23 cellular contexts compared by ENCODE assay signal in the genomic region with DNA sequence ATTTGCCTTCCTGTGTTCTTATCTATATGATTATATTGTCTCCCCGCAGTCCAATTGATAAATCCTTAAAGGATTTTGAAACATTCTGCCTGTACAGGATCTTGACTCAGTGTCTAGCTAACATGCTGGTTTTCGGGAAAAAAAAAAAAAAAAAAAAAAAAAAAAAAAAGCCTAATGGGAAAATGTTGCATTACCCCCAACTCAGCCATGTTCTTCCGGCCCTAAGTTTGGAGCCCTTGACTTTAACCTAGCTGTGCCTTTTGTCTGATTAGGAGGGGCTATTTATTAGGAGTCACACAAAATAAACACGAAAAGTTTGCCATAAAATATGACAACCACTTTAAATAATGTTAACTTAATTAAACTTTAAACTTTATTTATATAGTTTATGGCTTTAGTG.
"Had no signal": no experiment of that assay in that cellular context is flagged by ENCODE, and none has a peak within 500 bp of the region (broad histone marks: within the 10 kb centered on the region; RNA-seq: fewer than 3 reads in every experiment).

No MANE protein-coding gene starts in this region.

- H3K4me1 ChIP-seq: breast epithelium, uterus had no signal

- H3K36me3 Mint-ChIP-seq: immature natural killer cell; naive thymus-derived CD8-positive, alpha-beta T cell; T-cell had no signal

- H3K9me3 ChIP-seq: ascending aorta, breast epithelium, esophagus squamous epithelium, neutrophil, sigmoid colon, tibial nerve, uterus had no signal

- H3K9me3 Mint-ChIP-seq: activated B cell treated with CpG ODN at 0.5 μM for 24 hours; activated CD4-positive, alpha-beta memory T cell treated with anti-CD3 and anti-CD28 coated beads, Interleukin-2, amount 10 ng/mL, durations not matched to agents 7 days and 5 days; activated naive CD4-positive, alpha-beta T cell treated with anti-CD3 and anti-CD28 coated beads for 36 hours; activated naive CD8-positive, alpha-beta T cell treated with anti-CD3 and anti-CD28 coated beads, Interleukin-2, amount 50 U/mL, for 24 hours; activated T-helper 2 cell treated with anti-CD3 and anti-CD28 coated beads, Interferon-gamma antibody, Interleukin-2, Interleukin-4, amounts not matched to agents 10 μg/mL and 5 μg/mL and 100 μg/mL, durations not matched to agents 14 hours and 24 hours and 36 hours; stimulated activated naive CD8-positive, alpha-beta T cell treated with anti-CD3 and anti-CD28 coated beads, Interleukin-15, Interleukin-2, amounts not matched to agents 100 ng/mL and 50 ng/mL, for 24 hours; T-cell had no signal

- H3K4me3 ChIP-seq: ascending aorta, breast epithelium, esophagus squamous epithelium, sigmoid colon, tibial nerve, uterus had no signal

- H3K4me1 Mint-ChIP-seq: activated B cell treated with CpG ODN at 0.5 μM for 24 hours; activated CD4-positive, alpha-beta memory T cell treated with anti-CD3 and anti-CD28 coated beads, Interleukin-2, amount 10 ng/mL, durations not matched to agents 7 days and 5 days; activated naive CD8-positive, alpha-beta T cell treated with anti-CD3 and anti-CD28 coated beads, Interleukin-2, amount 50 U/mL, for 24 hours; immature natural killer cell; naive thymus-derived CD8-positive, alpha-beta T cell; T-cell had no signal

- H3K27ac ChIP-seq: ascending aorta, breast epithelium, neutrophil, tibial nerve, uterus had no signal

- H3K4me3 Mint-ChIP-seq: activated B cell treated with CpG ODN at 0.5 μM for 24 hours; activated CD4-positive, alpha-beta memory T cell treated with anti-CD3 and anti-CD28 coated beads, Interleukin-2, amount 10 ng/mL, durations not matched to agents 7 days and 5 days; activated naive CD4-positive, alpha-beta T cell treated with anti-CD3 and anti-CD28 coated beads for 36 hours; activated naive CD8-positive, alpha-beta T cell treated with anti-CD3 and anti-CD28 coated beads, Interleukin-2, amount 50 U/mL, for 24 hours; immature natural killer cell; naive thymus-derived CD8-positive, alpha-beta T cell; stimulated activated naive CD8-positive, alpha-beta T cell treated with anti-CD3 and anti-CD28 coated beads, Interleukin-15, Interleukin-2, amounts not matched to agents 100 ng/mL and 50 ng/mL, for 24 hours; T-cell had no signal

- H3K36me3 ChIP-seq: ascending aorta, breast epithelium, esophagus squamous epithelium, neutrophil, sigmoid colon, tibial nerve, uterus had no signal

- H3K27me3 ChIP-seq: ascending aorta, breast epithelium, esophagus squamous epithelium, neutrophil, tibial nerve, uterus had no signal

- DNase-seq: activated B cell treated with CpG ODN at 0.5 μM for 24 hours; activated CD4-positive, alpha-beta memory T cell treated with anti-CD3 and anti-CD28 coated beads, Interleukin-2, amount 10 ng/mL, durations not matched to agents 7 days and 5 days; activated CD4-positive, alpha-beta T cell treated with anti-CD3 and anti-CD28 coated beads for 48 hours; activated naive CD4-positive, alpha-beta T cell treated with anti-CD3 and anti-CD28 coated beads for 36 hours; activated naive CD8-positive, alpha-beta T cell treated with anti-CD3 and anti-CD28 coated beads, Interleukin-2, amount 50 U/mL, for 24 hours; activated T-cell treated with anti-CD3 and anti-CD28 coated beads, Interleukin-2, amount 50 U/mL, for 1 hour; cerebellar nuclear complex; cortex of kidney; effector CD4-positive, alpha-beta T cell; esophagus squamous epithelium; immature natural killer cell; left ventricle myocardium superior; naive thymus-derived CD8-positive, alpha-beta T cell; sigmoid colon; stimulated activated CD4-positive, alpha-beta T cell treated with anti-CD3 and anti-CD28 coated beads, Interleukin-2, amount 100 ng/mL, for 24 hours; T-cell; uterus had no signal

- H3K27ac Mint-ChIP-seq: activated B cell treated with CpG ODN at 0.5 μM for 24 hours; activated CD4-positive, alpha-beta memory T cell treated with anti-CD3 and anti-CD28 coated beads, Interleukin-2, amount 10 ng/mL, durations not matched to agents 7 days and 5 days; activated naive CD4-positive, alpha-beta T cell treated with anti-CD3 and anti-CD28 coated beads for 36 hours; activated naive CD8-positive, alpha-beta T cell treated with anti-CD3 and anti-CD28 coated beads, Interleukin-2, amount 50 U/mL, for 24 hours; activated T-helper 2 cell treated with anti-CD3 and anti-CD28 coated beads, Interferon-gamma antibody, Interleukin-2, Interleukin-4, amounts not matched to agents 10 μg/mL and 5 μg/mL and 100 μg/mL, durations not matched to agents 14 hours and 24 hours and 36 hours; immature natural killer cell; stimulated activated naive CD8-positive, alpha-beta T cell treated with anti-CD3 and anti-CD28 coated beads, Interleukin-15, Interleukin-2, amounts not matched to agents 100 ng/mL and 50 ng/mL, for 24 hours; T-cell had no signal

- H3K27me3 Mint-ChIP-seq: activated B cell treated with CpG ODN at 0.5 μM for 24 hours; activated CD4-positive, alpha-beta memory T cell treated with anti-CD3 and anti-CD28 coated beads, Interleukin-2, amount 10 ng/mL, durations not matched to agents 7 days and 5 days had no signal
